ENCODE assay signal across 8 cellular contexts in genomic region chr2:85215074-85216050, GRCh38.
DNase-seq lines count a peak whose midpoint lies in the region; ATAC-seq and TF ChIP-seq lines count a peak whose summit lies in the region.

No MANE protein-coding gene starts in this region.

- H3K27me3 ChIP-seq in right cardiac atrium (ENCODE audit: control insufficient read depth, insufficient read depth), result no peaks in the 10 kb centered on the region
- no peaks in the 10 kb centered on the region for H3K27me3 ChIP-seq in smooth muscle cell (ENCODE audit: low read depth)

- H4K20me1 ChIP-seq in smooth muscle cell (ENCODE audit: low read depth), result peaks cover 81% of the 10 kb centered on the region

- peak overlapping the region; percentile 30 for H3K27ac ChIP-seq in right cardiac atrium (ENCODE audit: low read length)
- peak overlapping the region; percentile 93 for H3K27ac ChIP-seq in smooth muscle cell (ENCODE audit: low read depth)

- H2AFZ ChIP-seq in smooth muscle cell (ENCODE audit: low read depth), result no peak overlapping the region

- H3K4me3 ChIP-seq in right cardiac atrium (ENCODE audit: low read length), result no peak overlapping the region
- H3K4me3 ChIP-seq in smooth muscle cell, result no peak overlapping the region

- intact Hi-C loops in right cardiac atrium (cut with DNase I), result no loop called here

- ATAC-seq in right cardiac atrium (peak; percentile 48 to 49), GM21526 (IDR thresholded peaks at IDR 0.05; ENCODE audit: low FRiP score, unreplicated experiment) (no peak), HG02885 (IDR thresholded peaks at IDR 0.05; ENCODE audit: poor library complexity, unreplicated experiment) (no peak)

- 57% methylated on average over 20 of the region's 20 CpGs for WGBS in right cardiac atrium
- 44% methylated on average over 20 of the region's 20 CpGs for WGBS in smooth muscle cell (ENCODE audit: low lambda C conversion rate)

- TF ChIP-seq CTCF in smooth muscle cell (IDR thresholded peaks at IDR 0.05; ENCODE audit: borderline replicate concordance, insufficient read depth, poor library complexity, severe bottlenecking), result no peak

- H3K9ac ChIP-seq in smooth muscle cell (ENCODE audit: low read depth), result peak overlapping the region; percentile 88

- H3K79me2 ChIP-seq in smooth muscle cell (ENCODE audit: low read depth), result peaks cover 28% of the 10 kb centered on the region

- H3K9me3 ChIP-seq in right cardiac atrium (ENCODE audit: control insufficient read depth, low read length) (no peaks in the 10 kb centered on the region), smooth muscle cell (replicated peaks; ENCODE audit: low read depth) (no peaks in the 10 kb centered on the region)

- peaks cover 13% of the 10 kb centered on the region for H3F3A ChIP-seq in smooth muscle cell (ENCODE audit: low read depth)

- H3K36me3 ChIP-seq in smooth muscle cell (ENCODE audit: low read depth), result no peaks in the 10 kb centered on the region

- peak overlapping the region; percentile 80 for H3K4me2 ChIP-seq in smooth muscle cell

- H3K4me1 ChIP-seq in right cardiac atrium (ENCODE audit: control insufficient read depth, insufficient read depth, low read length), result peaks cover 22% of the 10 kb centered on the region
- H3K4me1 ChIP-seq in smooth muscle cell (ENCODE audit: low read depth), result peaks cover 19% of the 10 kb centered on the region

- DNase-seq in H4 (ENCODE audit: low spot score), result peak; percentile 96
- peak; percentile 79 for DNase-seq in SK-N-DZ (ENCODE audit: low spot score)
- peak in 1 of 3 donors; percentile 66 for DNase-seq in right cardiac atrium
- no peak for DNase-seq in smooth muscle cell (lab: John Stamatoyannopoulos, UW; ENCODE audit: unreplicated experiment)
- DNase-seq in Kasumi-1 (lab: John Stamatoyannopoulos, UW), result no peak
- no peak for DNase-seq in UCSD-AML1 (lab: John Stamatoyannopoulos, UW; ENCODE audit: unreplicated experiment)

Comparison
In these comparisons a context has a peak if more than half of its experiments do, and no peak if none do; other contexts are left out.
1. DNase-seq: peak in H4 (single experiment) and SK-N-DZ (single experiment); none in smooth muscle cell (single experiment), Kasumi-1 (0 of 2) and UCSD-AML1 (single experiment).
2. ATAC-seq: peak in right cardiac atrium (2 of 2); none in GM21526 (single experiment) and HG02885 (single experiment).